Comparison of ENCODE assay signal across 29 cellular contexts in the genomic region with DNA sequence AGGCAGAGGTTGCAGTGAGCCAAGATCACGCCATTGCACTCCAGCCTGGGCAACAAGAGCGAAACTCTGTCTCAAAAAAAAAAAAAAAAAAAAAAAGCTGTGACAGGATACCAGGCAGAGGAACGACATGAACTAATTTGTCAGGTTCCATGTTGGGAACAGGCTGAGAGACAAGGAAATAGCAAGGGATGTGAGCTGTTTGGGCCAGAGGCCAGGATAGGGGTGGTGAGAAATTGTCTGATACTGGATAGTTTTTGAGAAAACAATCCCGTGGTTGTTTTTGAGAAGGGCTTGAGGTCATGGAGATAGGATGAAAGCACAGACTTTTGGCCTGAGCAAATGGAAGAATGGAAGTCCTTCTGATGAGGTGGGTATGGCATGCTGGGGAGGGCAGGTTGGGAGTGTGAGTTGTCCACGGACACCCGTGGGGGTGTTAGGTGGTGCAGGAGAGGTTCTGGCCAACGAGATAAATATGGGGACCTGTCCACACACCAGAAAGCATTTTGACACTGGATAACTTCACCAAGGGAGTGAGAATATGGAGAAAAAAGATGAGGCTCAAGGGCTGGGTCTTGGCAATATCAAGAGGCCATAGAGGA. TPM values are rescaled to one million over a fixed set of nuclear protein-coding genes. Genes with fewer than 3 reads are reported as not detected.
DNase-seq lines count a peak whose midpoint lies in the region; ATAC-seq and TF ChIP-seq lines count a peak whose summit lies in the region.
"Had no signal": no experiment of that assay in that cellular context is flagged by ENCODE, and none has a peak within 500 bp of the region (broad histone marks: within the 10 kb centered on the region; RNA-seq: fewer than 3 reads in every experiment).

No MANE protein-coding gene starts in this region.

- H3F3A ChIP-seq in GM23338 (replicated peaks; ENCODE audit: low read depth), result no peaks in the 10 kb centered on the region

- no peaks in the 10 kb centered on the region for H3K9me3 ChIP-seq in Karpas-422 (ENCODE audit: low read length)
- H3K9me3 ChIP-seq: A549; BLaER1 treated with 17β-estradiol and CSF1 and Interleukin-3, amounts not matched to agents 10 nM and 100 nM; SJCRH30 had no signal

- ATAC-seq in GM23338, result no peak
- ATAC-seq: A549, PC-3, Right ventricle myocardium inferior, T-cell had no signal

- H3K9ac ChIP-seq in Karpas-422 (ENCODE audit: low read length), result no peak overlapping the region
- H3K9ac ChIP-seq: BLaER1 treated with 17β-estradiol and CSF1 and Interleukin-3, amounts not matched to agents 10 nM and 100 nM had no signal

- H3K79me2 ChIP-seq in GM23338 (replicated peaks; ENCODE audit: insufficient read depth), result no peaks in the 10 kb centered on the region
- H3K79me2 ChIP-seq in Karpas-422 (ENCODE audit: low read length), result no peaks in the 10 kb centered on the region

- H3K4me1 Mint-ChIP-seq in GM23338, result peaks cover 13% of the 10 kb centered on the region
- H3K4me1 Mint-ChIP-seq: T-cell had no signal

- H3K9me3 Mint-ChIP-seq in GM23338, result no peaks in the 10 kb centered on the region
- H3K9me3 Mint-ChIP-seq: CD4-positive, alpha-beta T cell; HFFc6; T-cell had no signal

- H2AFZ ChIP-seq in GM23338, result peak overlapping the region; percentile 61; the same call in 1 of the 2 replicates
- no peak overlapping the region for H2AFZ ChIP-seq in Karpas-422 (ENCODE audit: low read length)

- H3K36me3 ChIP-seq in GM23338 (ENCODE audit: insufficient read depth), result no peaks in the 10 kb centered on the region
- no peaks in the 10 kb centered on the region for H3K36me3 ChIP-seq in Karpas-422 (ENCODE audit: insufficient read depth, low read length)
- H3K36me3 ChIP-seq: BLaER1 treated with 17β-estradiol and CSF1 and Interleukin-3, amounts not matched to agents 10 nM and 100 nM; SJCRH30 had no signal

- H3K27ac Mint-ChIP-seq in GM23338, result no peak overlapping the region
- H3K27ac Mint-ChIP-seq: CD4-positive, alpha-beta T cell; HFFc6; T-cell had no signal

- DNase-seq in GM23338 (ENCODE audit: low spot score) (no peak), Karpas-422 (peak; percentile 7), dermis blood vessel endothelial cell (peak; percentile 53), lung microvascular endothelial cell (ENCODE audit: low read depth in 2 of 2) (peak; percentile 52 to 78), glomerular visceral epithelial cell (ENCODE audit: extremely low spot score) (no peak), NCI-H1092 treated with DMSO at 0.1 percent for 48 hours (lab: John Stamatoyannopoulos, UW) (no peak), NCI-H2227 (lab: John Stamatoyannopoulos, UW; ENCODE audit: unreplicated experiment) (no peak)
- DNase-seq: AML-193; CD4-positive, alpha-beta T cell; COR-L47; EL; GDM1; H7; HFFc6; KG1; MM.1S; NCI-H1436 treated with DMSO at 0.1 percent for 48 hours; NCI-H187 treated with DMSO at 0.1 percent for 48 hours; NCI-H2171 treated with DMSO at 0.1 percent for 48 hours; NCI-H524; NCI-H774; NK-92 treated with Interleukin-12 subunit alpha and Interleukin-12 subunit beta, amount 100 ng/mL, for 24 hours; PC-3; SJCRH30; T-cell had no signal

- H3K27me3 Mint-ChIP-seq in GM23338 (ENCODE audit: insufficient read depth, low read depth, poor library complexity), result peaks cover 5% of the 10 kb centered on the region

- no peaks in the 10 kb centered on the region for H3K36me3 Mint-ChIP-seq in GM23338 (ENCODE audit: low read depth)
- H3K36me3 Mint-ChIP-seq: T-cell had no signal

- TF ChIP-seq CTCF in GM23338 (conservative IDR thresholded peaks at IDR 0.05; ENCODE audit: low read depth in 2 of 2), result no peak

- H3K4me3 ChIP-seq in GM23338 (no peak overlapping the region), Karpas-422 (ENCODE audit: low read length) (no peak overlapping the region)
- H3K4me3 ChIP-seq: A549; BLaER1 treated with 17β-estradiol and CSF1 and Interleukin-3, amounts not matched to agents 10 nM and 100 nM; SJCRH30 had no signal

- H4K20me1 ChIP-seq in GM23338 (replicated peaks; ENCODE audit: insufficient read depth) (no peaks in the 10 kb centered on the region), Karpas-422 (ENCODE audit: insufficient read depth, low read depth, low read length) (no peaks in the 10 kb centered on the region)
- H4K20me1 ChIP-seq: BLaER1 treated with 17β-estradiol and CSF1 and Interleukin-3, amounts not matched to agents 10 nM and 100 nM had no signal

- H3K9me2 ChIP-seq in GM23338 (ENCODE audit: insufficient read depth) (no peaks in the 10 kb centered on the region), Karpas-422 (replicated peaks; ENCODE audit: insufficient read depth, low read length) (no peaks in the 10 kb centered on the region)

- H3K4me1 ChIP-seq in GM23338 (ENCODE audit: insufficient read depth), result peaks cover 9% of the 10 kb centered on the region
- no peaks in the 10 kb centered on the region for H3K4me1 ChIP-seq in Karpas-422 (ENCODE audit: low read length)
- H3K4me1 ChIP-seq: A549 had no signal

- no peaks in the 10 kb centered on the region for H3K27me3 ChIP-seq in GM23338 (ENCODE audit: insufficient read depth)
- no peaks in the 10 kb centered on the region for H3K27me3 ChIP-seq in Karpas-422 (ENCODE audit: low read length)
- H3K27me3 ChIP-seq: BLaER1 treated with 17β-estradiol and CSF1 and Interleukin-3, amounts not matched to agents 10 nM and 100 nM; SJCRH30 had no signal

- H3K4me3 Mint-ChIP-seq in GM23338, result no peak overlapping the region
- H3K4me3 Mint-ChIP-seq: CD4-positive, alpha-beta T cell; HFFc6; T-cell had no signal

- no peak overlapping the region for H3K4me2 ChIP-seq in GM23338
- no peak overlapping the region for H3K4me2 ChIP-seq in Karpas-422 (ENCODE audit: low read depth, low read length, poor library complexity, severe bottlenecking)
- H3K4me2 ChIP-seq: A549; BLaER1 treated with 17β-estradiol and CSF1 and Interleukin-3, amounts not matched to agents 10 nM and 100 nM had no signal

- H3K27ac ChIP-seq in GM23338 (ENCODE audit: low read depth) (no peak overlapping the region), Karpas-422 (ENCODE audit: low read length) (no peak overlapping the region)
- H3K27ac ChIP-seq: A549; BLaER1 treated with 17β-estradiol and CSF1 and Interleukin-3, amounts not matched to agents 10 nM and 100 nM; SJCRH30 had no signal

TF ChIP-seq in GM23338, 12 proteins besides CTCF, POLR2A, EP300 and RAD21 (continues in another document):
- no peak for TF ChIP-seq EZH2 (IDR thresholded peaks at IDR 0.05; ENCODE audit: low read depth, unreplicated experiment)
- TF ChIP-seq ZNF331 (CRISPR knock-in tag; IDR thresholded peaks at IDR 0.05; ENCODE audit: low read depth), result no peak
- TF ChIP-seq CREB1 (CRISPR knock-in tag; IDR thresholded peaks at IDR 0.05; ENCODE audit: low read depth), result no peak
- TF ChIP-seq POLR2AphosphoS5 (IDR thresholded peaks at IDR 0.05; ENCODE audit: low read depth), result no peak

RNA-seq across cellular contexts. Expression of gene PIWIL3, which starts 13.7 kb away (rescaled TPM):
- total RNA-seq in GM23338 (2014; rRNA removed; shearing (Covaris generic)), result 0.24 TPM in 1 of 2 replicates, not detected in the other
- polyA plus RNA-seq in GM23338 (2016; fragmentation: Nextera tagmentation; extraction: Ambion mirVana), result 0.21 TPM in 1 of 2 replicates, not detected in the other
- total RNA-seq in Karpas-422 (2014; rRNA removed; shearing (Covaris generic); ENCODE audit: low replicate concordance), result not detected in 2 replicates
- total RNA-seq in dermis blood vessel endothelial cell, result 0.17 TPM in 1 of 2 replicates, not detected in the other
- not detected in 2 replicates for total RNA-seq in lung microvascular endothelial cell
- total RNA-seq: CD4-positive, alpha-beta T cell; HFFc6; PC-3; Right ventricle myocardium inferior; RPMI7951; T-cell had no signal
- polyA plus RNA-seq: A549 had no signal

RNA-seq across cellular contexts. Expression of gene SGSM1, which starts 45.2 kb away (rescaled TPM):
- total RNA-seq in GM23338 (2014; rRNA removed; shearing (Covaris generic)), result 4.2 and 4.7 TPM in 2 replicates
- polyA plus RNA-seq in GM23338 (2016; fragmentation: Nextera tagmentation; extraction: Ambion mirVana), result 3.0 and 5.4 TPM in 2 replicates
- not detected in 2 replicates for total RNA-seq in Karpas-422 (2014; rRNA removed; shearing (Covaris generic); ENCODE audit: low replicate concordance)
- total RNA-seq in dermis blood vessel endothelial cell (4.1 and 7.2 TPM in 2 replicates), lung microvascular endothelial cell (1.5 and 4.2 TPM in 2 replicates)
- total RNA-seq: HFFc6, RPMI7951, SJCRH30 had no signal

Comparison
In these comparisons a context has a peak if more than half of its experiments do, and no peak if none do; other contexts are left out.
1. DNase-seq: peak in Karpas-422 (single experiment), dermis blood vessel endothelial cell (single experiment) and lung microvascular endothelial cell (2 of 2); none in GM23338 (single experiment), glomerular visceral epithelial cell (single experiment), NCI-H1092 treated with DMSO at 0.1 percent for 48 hours (single experiment) and NCI-H2227 (single experiment).